In the genomic region with DNA sequence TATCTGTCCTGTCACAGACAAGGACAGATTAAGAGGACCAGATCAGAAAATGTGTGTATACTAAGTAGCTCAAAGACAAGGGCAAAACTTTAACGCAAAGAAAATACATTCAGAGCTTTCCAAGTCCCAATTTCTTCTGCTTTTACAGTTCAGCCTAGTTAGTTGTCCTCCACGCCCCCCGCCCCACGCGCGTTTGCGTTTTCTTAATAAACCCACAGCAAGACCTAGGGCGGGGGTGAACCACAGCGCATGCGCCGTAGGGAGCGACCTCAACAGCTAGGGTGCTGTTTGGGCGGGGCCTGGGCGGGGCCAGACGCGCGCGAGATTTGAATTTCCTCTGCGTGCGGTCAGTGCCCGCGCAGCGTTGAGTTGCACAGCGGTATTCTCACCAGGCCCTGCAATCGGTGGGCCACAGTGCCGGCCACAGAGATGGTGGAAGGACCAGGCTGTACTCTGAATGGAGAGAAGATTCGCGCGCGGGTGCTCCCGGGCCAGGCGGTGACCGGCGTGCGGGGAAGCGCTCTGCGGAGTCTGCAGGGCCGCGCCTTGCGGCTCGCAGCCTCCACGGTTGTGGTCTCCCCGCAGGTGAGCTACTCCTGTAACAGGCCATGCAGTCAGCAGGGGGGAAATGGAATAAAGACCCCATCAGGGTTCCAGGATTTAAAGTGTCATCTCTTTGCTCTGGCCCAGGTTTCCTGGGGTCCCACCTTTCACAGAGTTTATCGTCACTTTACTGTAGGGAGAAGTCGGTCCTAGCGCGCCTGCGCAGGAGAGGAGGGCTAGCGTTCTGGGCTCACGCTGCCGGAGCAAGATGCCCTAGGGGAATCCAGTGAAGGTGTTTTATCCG, we compare ENCODE assay signal across 8 cellular contexts. TPM values are rescaled to one million over a fixed set of nuclear protein-coding genes. Genes with fewer than 3 reads are reported as not detected.
DNase-seq lines count a peak whose midpoint lies in the region; ATAC-seq and TF ChIP-seq lines count a peak whose summit lies in the region.

A gene with protein sequence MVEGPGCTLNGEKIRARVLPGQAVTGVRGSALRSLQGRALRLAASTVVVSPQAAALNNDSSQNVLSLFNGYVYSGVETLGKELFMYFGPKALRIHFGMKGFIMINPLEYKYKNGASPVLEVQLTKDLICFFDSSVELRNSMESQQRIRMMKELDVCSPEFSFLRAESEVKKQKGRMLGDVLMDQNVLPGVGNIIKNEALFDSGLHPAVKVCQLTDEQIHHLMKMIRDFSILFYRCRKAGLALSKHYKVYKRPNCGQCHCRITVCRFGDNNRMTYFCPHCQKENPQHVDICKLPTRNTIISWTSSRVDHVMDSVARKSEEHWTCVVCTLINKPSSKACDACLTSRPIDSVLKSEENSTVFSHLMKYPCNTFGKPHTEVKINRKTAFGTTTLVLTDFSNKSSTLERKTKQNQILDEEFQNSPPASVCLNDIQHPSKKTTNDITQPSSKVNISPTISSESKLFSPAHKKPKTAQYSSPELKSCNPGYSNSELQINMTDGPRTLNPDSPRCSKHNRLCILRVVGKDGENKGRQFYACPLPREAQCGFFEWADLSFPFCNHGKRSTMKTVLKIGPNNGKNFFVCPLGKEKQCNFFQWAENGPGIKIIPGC (plus strand): TSS at position 350 of the 847 bp plus-strand sequence. CDS start 80 bp downstream, at position 430.

- H3K36me3 ChIP-seq in GM23338 (ENCODE audit: insufficient read depth): no peaks in the 10 kb centered on the region
- H3K36me3 ChIP-seq in neural cell (ENCODE audit: insufficient read depth, low read length): no peaks in the 10 kb centered on the region

- H3K79me2 ChIP-seq in GM23338 (replicated peaks; ENCODE audit: insufficient read depth) (peaks cover 29% of the 10 kb centered on the region), neural cell (replicated peaks; ENCODE audit: insufficient read depth, low read length) (peaks cover 9% of the 10 kb centered on the region)

- H3K27me3 ChIP-seq in GM23338 (ENCODE audit: insufficient read depth) (no peaks in the 10 kb centered on the region), neural cell (ENCODE audit: insufficient read depth, low read depth, low read length) (no peaks in the 10 kb centered on the region)

- H3F3A ChIP-seq in GM23338 (replicated peaks; ENCODE audit: low read depth) (no peaks in the 10 kb centered on the region), neural cell (ENCODE audit: insufficient read depth, low read length, poor library complexity, severe bottlenecking) (no peaks in the 10 kb centered on the region)

- H3K27ac ChIP-seq in GM23338 (ENCODE audit: low read depth): 0 out of 2 replicates have a peak within 1 kb of the TSS, but pooled peaks have one; percentile 56
- no peak within 1 kb of the TSS for H3K27ac ChIP-seq in neural cell (ENCODE audit: low read length)

- H2AFZ ChIP-seq in GM23338 (peak within 1 kb of the TSS; percentile 99), neural cell (ENCODE audit: low read depth, low read length) (peak within 1 kb of the TSS; percentile 71)

- peaks cover 6% of the 10 kb centered on the region for H3K4me1 ChIP-seq in GM23338 (ENCODE audit: insufficient read depth)

- peak within 1 kb of the TSS; percentile 95 for H3K27ac Mint-ChIP-seq in GM23338
- H3K27ac Mint-ChIP-seq in stimulated activated naive CD8-positive, alpha-beta T cell treated with anti-CD3 and anti-CD28 coated beads, Interleukin-15, amount 100 ng/mL, for 72 hours: peak within 1 kb of the TSS; percentile 97 to 99

- TF ChIP-seq CTCF in GM23338 (conservative IDR thresholded peaks at IDR 0.05; ENCODE audit: low read depth in 2 of 2) (no peak), neural cell (IDR thresholded peaks at IDR 0.05; ENCODE audit: poor library complexity, severe bottlenecking) (no peak)

- H3K9me2 ChIP-seq in GM23338 (ENCODE audit: insufficient read depth): no peaks in the 10 kb centered on the region
- H3K9me2 ChIP-seq in neural cell (ENCODE audit: insufficient read depth, low read length): no peaks in the 10 kb centered on the region

- H3K4me3 Mint-ChIP-seq in GM23338: peak within 1 kb of the TSS; percentile 90
- peak within 1 kb of the TSS; percentile 97 to 99 for H3K4me3 Mint-ChIP-seq in stimulated activated naive CD8-positive, alpha-beta T cell treated with anti-CD3 and anti-CD28 coated beads, Interleukin-15, amount 100 ng/mL, for 72 hours

- no peaks in the 10 kb centered on the region for H3K27me3 Mint-ChIP-seq in GM23338 (ENCODE audit: insufficient read depth, low read depth, poor library complexity)
- H3K27me3 Mint-ChIP-seq in stimulated activated naive CD8-positive, alpha-beta T cell treated with anti-CD3 and anti-CD28 coated beads, Interleukin-15, amount 100 ng/mL, for 72 hours: no peaks in the 10 kb centered on the region

- H4K20me1 ChIP-seq in GM23338 (replicated peaks; ENCODE audit: insufficient read depth) (no peaks in the 10 kb centered on the region; the same call in 1 of the 2 replicates), neural cell (ENCODE audit: insufficient read depth) (no peaks in the 10 kb centered on the region)

- no peaks in the 10 kb centered on the region for H3K9me3 ChIP-seq in neural cell (ENCODE audit: low read length)

- H3K4me2 ChIP-seq in GM23338 (peak within 1 kb of the TSS; percentile 75), neural cell (ENCODE audit: low read length) (peak within 1 kb of the TSS; percentile 81)

- no peak within 1 kb of the TSS for H3K9ac ChIP-seq in neural cell (ENCODE audit: low read length)

- no peaks in the 10 kb centered on the region for H3K9me3 Mint-ChIP-seq in GM23338
- H3K9me3 Mint-ChIP-seq in stimulated activated naive CD8-positive, alpha-beta T cell treated with anti-CD3 and anti-CD28 coated beads, Interleukin-15, amount 100 ng/mL, for 72 hours: no peaks in the 10 kb centered on the region

- peaks cover 2% of the 10 kb centered on the region; the same call in 2 of the 3 replicates for H3K4me1 Mint-ChIP-seq in GM23338
- peaks cover 26% of the 10 kb centered on the region for H3K4me1 Mint-ChIP-seq in stimulated activated naive CD8-positive, alpha-beta T cell treated with anti-CD3 and anti-CD28 coated beads, Interleukin-15, amount 100 ng/mL, for 72 hours

- peak; percentile 96 for ATAC-seq in GM23338
- peak; percentile 92 for ATAC-seq in stimulated activated naive CD8-positive, alpha-beta T cell treated with anti-CD3 and anti-CD28 coated beads, Interleukin-15, amount 100 ng/mL, for 72 hours

- peaks cover 4% of the 10 kb centered on the region; the same call in 1 of the 3 replicates for H3K36me3 Mint-ChIP-seq in GM23338 (ENCODE audit: low read depth)

- peak; percentile 58 for TF ChIP-seq RAD21 in neural cell (conservative IDR thresholded peaks at IDR 0.05)

- no peak for TF ChIP-seq EP300 in neural cell (conservative IDR thresholded peaks at IDR 0.05; ENCODE audit: poor library complexity, severe bottlenecking)

- H3K4me3 ChIP-seq in GM23338: peak within 1 kb of the TSS; percentile 81
- H3K4me3 ChIP-seq in neural cell (ENCODE audit: low read length): peak within 1 kb of the TSS; percentile 86

- peak; percentile 89 for DNase-seq in EH (ENCODE audit: low read depth)
- DNase-seq in GM23338 (ENCODE audit: low spot score): peak; percentile 90
- peak; percentile 83 to 85 for DNase-seq in Kasumi-1 (lab: John Stamatoyannopoulos, UW)
- peak; percentile 91 for DNase-seq in RPMI8226
- DNase-seq in activated T-helper 1 cell treated with anti-CD3 and anti-CD28 coated beads, Interleukin-2, amount 50 U/mL, for 16 hours (ENCODE audit: low read depth in 1 of 2, low spot score in 1 of 2): peak; percentile 89 to 97
- DNase-seq in fibroblast of the conjunctiva (ENCODE audit: low read depth): peak; percentile 87
- peak; percentile 86 to 89 for DNase-seq in stimulated activated naive CD8-positive, alpha-beta T cell treated with anti-CD3 and anti-CD28 coated beads, Interleukin-15, amount 100 ng/mL, for 72 hours

TF ChIP-seq in GM23338, 12 proteins besides CTCF, POLR2A, EP300 and RAD21:
- TF ChIP-seq CREB1 (CRISPR knock-in tag; IDR thresholded peaks at IDR 0.05; ENCODE audit: low read depth) (no peak), ZNF331 (CRISPR knock-in tag; IDR thresholded peaks at IDR 0.05; ENCODE audit: low read depth) (no peak), POLR2AphosphoS5 (IDR thresholded peaks at IDR 0.05; ENCODE audit: low read depth) (peak; percentile 96)
TF ChIP-seq in GM23338: peak in this region for 1.

TF ChIP-seq in neural cell, 6 proteins besides CTCF, POLR2A, EP300 and RAD21:
- TF ChIP-seq, protein P1, sequence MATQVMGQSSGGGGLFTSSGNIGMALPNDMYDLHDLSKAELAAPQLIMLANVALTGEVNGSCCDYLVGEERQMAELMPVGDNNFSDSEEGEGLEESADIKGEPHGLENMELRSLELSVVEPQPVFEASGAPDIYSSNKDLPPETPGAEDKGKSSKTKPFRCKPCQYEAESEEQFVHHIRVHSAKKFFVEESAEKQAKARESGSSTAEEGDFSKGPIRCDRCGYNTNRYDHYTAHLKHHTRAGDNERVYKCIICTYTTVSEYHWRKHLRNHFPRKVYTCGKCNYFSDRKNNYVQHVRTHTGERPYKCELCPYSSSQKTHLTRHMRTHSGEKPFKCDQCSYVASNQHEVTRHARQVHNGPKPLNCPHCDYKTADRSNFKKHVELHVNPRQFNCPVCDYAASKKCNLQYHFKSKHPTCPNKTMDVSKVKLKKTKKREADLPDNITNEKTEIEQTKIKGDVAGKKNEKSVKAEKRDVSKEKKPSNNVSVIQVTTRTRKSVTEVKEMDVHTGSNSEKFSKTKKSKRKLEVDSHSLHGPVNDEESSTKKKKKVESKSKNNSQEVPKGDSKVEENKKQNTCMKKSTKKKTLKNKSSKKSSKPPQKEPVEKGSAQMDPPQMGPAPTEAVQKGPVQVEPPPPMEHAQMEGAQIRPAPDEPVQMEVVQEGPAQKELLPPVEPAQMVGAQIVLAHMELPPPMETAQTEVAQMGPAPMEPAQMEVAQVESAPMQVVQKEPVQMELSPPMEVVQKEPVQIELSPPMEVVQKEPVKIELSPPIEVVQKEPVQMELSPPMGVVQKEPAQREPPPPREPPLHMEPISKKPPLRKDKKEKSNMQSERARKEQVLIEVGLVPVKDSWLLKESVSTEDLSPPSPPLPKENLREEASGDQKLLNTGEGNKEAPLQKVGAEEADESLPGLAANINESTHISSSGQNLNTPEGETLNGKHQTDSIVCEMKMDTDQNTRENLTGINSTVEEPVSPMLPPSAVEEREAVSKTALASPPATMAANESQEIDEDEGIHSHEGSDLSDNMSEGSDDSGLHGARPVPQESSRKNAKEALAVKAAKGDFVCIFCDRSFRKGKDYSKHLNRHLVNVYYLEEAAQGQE (IDR thresholded peaks at IDR 0.05; ENCODE audit: borderline replicate concordance): no peak
- peak; percentile 99 for TF ChIP-seq MXI1 (conservative IDR thresholded peaks at IDR 0.05; ENCODE audit: poor library complexity, severe bottlenecking)
- TF ChIP-seq TAF1 (IDR thresholded peaks at IDR 0.05; ENCODE audit: low read depth): no peak
- TF ChIP-seq SMC3 (conservative IDR thresholded peaks at IDR 0.05; ENCODE audit: poor library complexity): peak; percentile 59
- no peak for TF ChIP-seq POLR2AphosphoS5 (IDR thresholded peaks at IDR 0.05)
- TF ChIP-seq EZH2 (IDR thresholded peaks at IDR 0.05; ENCODE audit: borderline replicate concordance, insufficient read depth, low read length, poor library complexity, severe bottlenecking): no peak

RNA-seq across cellular contexts. Expression of the gene that starts here (rescaled TPM):
- 14.8 and 15.4 TPM in 2 replicates for total RNA-seq in GM23338 (2014; rRNA removed; shearing (Covaris generic))
- polyA plus RNA-seq in GM23338 (2016; fragmentation: Nextera tagmentation; extraction: Ambion mirVana) (9.5 and 11.8 TPM in 2 replicates), neural cell (0.15 TPM in 1 of 2 replicates, not detected in the other)
- polyA minus RNA-seq in neural cell: 2.2 and 3.4 TPM in 2 replicates
